ENCODE assay signal across 14 cellular contexts in genomic region chr7:115868369-115868768, GRCh38.
"Had no signal": no experiment of that assay in that cellular context is flagged by ENCODE, and none has a peak within 500 bp of the region (broad histone marks: within the 10 kb centered on the region; RNA-seq: fewer than 3 reads in every experiment).

No MANE protein-coding gene starts in this region.

- DNase-seq: effector memory CD8-positive, alpha-beta T cell; foreskin keratinocyte; kidney glomerular epithelial cell; natural killer cell; nucleus accumbens; ovary; sigmoid colon; tibial artery; upper lobe of left lung; uterus had no signal

- H3K4me3 Mint-ChIP-seq: effector memory CD8-positive, alpha-beta T cell; natural killer cell; neural crest cell; stimulated activated naive CD8-positive, alpha-beta T cell treated with anti-CD3 and anti-CD28 coated beads, Interleukin-15, Interleukin-2, amounts not matched to agents 100 ng/mL and 50 ng/mL, for 24 hours had no signal

- H3K27ac ChIP-seq: foreskin keratinocyte, ovary, right atrium auricular region, sigmoid colon, skin epidermis, tibial artery, upper lobe of left lung, uterus had no signal

- H3K4me1 Mint-ChIP-seq: natural killer cell, neural crest cell had no signal

- H3K4me3 ChIP-seq: ovary, right atrium auricular region, sigmoid colon, skin epidermis, tibial artery, upper lobe of left lung, uterus had no signal

- H3K27me3 ChIP-seq: ovary, right atrium auricular region, sigmoid colon, tibial artery, upper lobe of left lung, uterus had no signal

- H3K27ac Mint-ChIP-seq: effector memory CD8-positive, alpha-beta T cell; natural killer cell; stimulated activated naive CD8-positive, alpha-beta T cell treated with anti-CD3 and anti-CD28 coated beads, Interleukin-15, Interleukin-2, amounts not matched to agents 100 ng/mL and 50 ng/mL, for 24 hours had no signal

- ATAC-seq: effector memory CD8-positive, alpha-beta T cell; foreskin keratinocyte; natural killer cell had no signal

- H3K9me3 ChIP-seq: ovary, right atrium auricular region, sigmoid colon, tibial artery, upper lobe of left lung, uterus had no signal

- H3K36me3 ChIP-seq: ovary, right atrium auricular region, sigmoid colon, tibial artery, upper lobe of left lung, uterus had no signal

- H3K9me3 Mint-ChIP-seq: effector memory CD8-positive, alpha-beta T cell; neural crest cell; stimulated activated naive CD8-positive, alpha-beta T cell treated with anti-CD3 and anti-CD28 coated beads, Interleukin-15, Interleukin-2, amounts not matched to agents 100 ng/mL and 50 ng/mL, for 24 hours had no signal

- H3K4me1 ChIP-seq: foreskin keratinocyte, right atrium auricular region, sigmoid colon, tibial artery, upper lobe of left lung, uterus had no signal

- H3K27me3 Mint-ChIP-seq: stimulated activated naive CD8-positive, alpha-beta T cell treated with anti-CD3 and anti-CD28 coated beads, Interleukin-15, Interleukin-2, amounts not matched to agents 100 ng/mL and 50 ng/mL, for 24 hours had no signal

- H3K36me3 Mint-ChIP-seq: natural killer cell had no signal
